ENCODE assay signal across 9 cellular contexts in the genomic region with DNA sequence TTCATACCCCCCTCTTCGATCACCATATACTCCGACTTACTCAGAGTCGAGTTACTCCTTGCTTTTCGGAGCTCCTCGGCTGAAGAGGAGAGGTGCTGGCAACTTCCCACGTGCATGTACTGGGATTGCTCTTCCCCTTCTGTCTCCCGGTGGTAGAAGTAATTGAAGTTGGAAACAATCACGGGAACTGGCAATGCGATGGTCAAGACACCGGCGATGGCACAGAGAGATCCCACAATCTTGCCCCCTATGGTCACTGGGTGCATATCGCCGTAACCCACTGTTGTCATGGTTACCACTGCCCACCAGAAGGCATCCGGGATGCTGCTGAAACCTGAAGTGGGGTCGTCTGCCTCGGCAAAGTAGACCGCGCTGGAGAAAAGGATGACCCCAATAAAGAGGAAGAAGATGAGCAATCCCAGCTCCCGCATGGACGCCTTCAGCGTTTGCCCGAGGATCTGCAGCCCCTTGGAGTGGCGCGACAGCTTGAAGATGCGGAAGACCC. TPM values are rescaled to one million over a fixed set of nuclear protein-coding genes. Genes with fewer than 3 reads are reported as not detected.
DNase-seq lines count a peak whose midpoint lies in the region; ATAC-seq lines count a peak whose summit lies in the region.
"Had no signal": no experiment of that assay in that cellular context is flagged by ENCODE, and none has a peak within 500 bp of the region (broad histone marks: within the 10 kb centered on the region; RNA-seq: fewer than 3 reads in every experiment).

No MANE protein-coding gene starts in this region.

- H3K27me3 Mint-ChIP-seq in T-helper 17 cell: no peaks in the 10 kb centered on the region

- H3K27ac Mint-ChIP-seq in T-helper 17 cell: no peak overlapping the region
- peak overlapping the region; percentile 94 for H3K27ac Mint-ChIP-seq in stimulated activated effector memory CD8-positive, alpha-beta T cell treated with anti-CD3 and anti-CD28 coated beads, Interleukin-12 subunit alpha, Interleukin-12 subunit beta, amount 100 ng/mL, for 72 hours

- ATAC-seq in T-helper 17 cell: peak; percentile 0
- ATAC-seq in stimulated activated effector memory CD8-positive, alpha-beta T cell treated with anti-CD3 and anti-CD28 coated beads, Interleukin-12 subunit alpha, Interleukin-12 subunit beta, amount 100 ng/mL, for 72 hours: no peak
- ATAC-seq in HG03108 (IDR thresholded peaks at IDR 0.05; ENCODE audit: unreplicated experiment): no peak

- peak overlapping the region; percentile 54 to 61 for H3K9ac ChIP-seq in duodenal mucosa (ENCODE audit: low read depth in 1 of 2, low read length in 2 of 2)

- peak overlapping the region; percentile 100 for H3K4me3 Mint-ChIP-seq in T-helper 17 cell
- H3K4me3 Mint-ChIP-seq in stimulated activated effector memory CD8-positive, alpha-beta T cell treated with anti-CD3 and anti-CD28 coated beads, Interleukin-12 subunit alpha, Interleukin-12 subunit beta, amount 100 ng/mL, for 72 hours: no peak overlapping the region

- H3K4me3 ChIP-seq in duodenal mucosa (ENCODE audit: low read depth in 1 of 2, low read length in 2 of 2): peak overlapping the region; percentile 63 to 67

- peak overlapping the region; percentile 58 for H3K27ac ChIP-seq in duodenal mucosa (ENCODE audit: low read depth, low read length)

- H3K9me3 ChIP-seq in T-helper 17 cell (ENCODE audit: control insufficient read depth, low read length, poor library complexity, severe bottlenecking) (no peaks in the 10 kb centered on the region), duodenal mucosa (ENCODE audit: control insufficient read depth in 1 of 2, low read length in 2 of 2) (no peaks in the 10 kb centered on the region)

- peaks cover 11% of the 10 kb centered on the region for H3K36me3 Mint-ChIP-seq in T-helper 17 cell (ENCODE audit: low read depth)
- peaks cover 60% of the 10 kb centered on the region for H3K36me3 Mint-ChIP-seq in stimulated activated effector memory CD8-positive, alpha-beta T cell treated with anti-CD3 and anti-CD28 coated beads, Interleukin-12 subunit alpha, Interleukin-12 subunit beta, amount 100 ng/mL, for 72 hours

- no peaks in the 10 kb centered on the region for H3K9me3 Mint-ChIP-seq in stimulated activated effector memory CD8-positive, alpha-beta T cell treated with anti-CD3 and anti-CD28 coated beads, Interleukin-12 subunit alpha, Interleukin-12 subunit beta, amount 100 ng/mL, for 72 hours

- peak; percentile 22 for DNase-seq in NCI-H345 (lab: John Stamatoyannopoulos, UW)
- DNase-seq in NCI-H345 treated with DMSO at 0.1 percent for 48 hours (lab: John Stamatoyannopoulos, UW; ENCODE audit: unreplicated experiment): no peak
- peak in 1 of 3 donors; percentile 15 for DNase-seq in T-helper 17 cell
- peak in 1 of 2 donors; percentile 81 for DNase-seq in stimulated activated effector memory CD8-positive, alpha-beta T cell treated with anti-CD3 and anti-CD28 coated beads, Interleukin-12 subunit alpha, Interleukin-12 subunit beta, amount 100 ng/mL, for 72 hours (ENCODE audit: low spot score in 2 of 2)
- no peak for DNase-seq in NCI-H2196 (lab: John Stamatoyannopoulos, UW; ENCODE audit: unreplicated experiment)
- no peak for DNase-seq in midbrain (lab: John Stamatoyannopoulos, UW)
- DNase-seq: NCI-H146 had no signal

- H3K4me1 Mint-ChIP-seq in T-helper 17 cell: peaks cover 52% of the 10 kb centered on the region
- H3K4me1 Mint-ChIP-seq in stimulated activated effector memory CD8-positive, alpha-beta T cell treated with anti-CD3 and anti-CD28 coated beads, Interleukin-12 subunit alpha, Interleukin-12 subunit beta, amount 100 ng/mL, for 72 hours: peaks cover 32% of the 10 kb centered on the region

- no peaks in the 10 kb centered on the region for H3K4me1 ChIP-seq in duodenal mucosa (ENCODE audit: control insufficient read depth in 1 of 2, insufficient read depth in 2 of 2, low read length in 2 of 2)

- H3K27me3 ChIP-seq in duodenal mucosa (ENCODE audit: control insufficient read depth in 1 of 2, insufficient read depth in 2 of 2, low read length in 2 of 2): peaks cover 33 to 35% of the 10 kb centered on the region in 2 donors

- H3K36me3 ChIP-seq in duodenal mucosa (ENCODE audit: control insufficient read depth in 1 of 2, insufficient read depth in 2 of 2, low read length in 2 of 2): no peaks in the 10 kb centered on the region

RNA-seq across cellular contexts. Expression of a gene that starts 1.5 kb away (rescaled TPM):
- total RNA-seq in T-helper 17 cell: 100 to 1,000 TPM; 114 to 115 TPM
